20 cellular contexts compared by ENCODE assay signal in the genomic region with DNA sequence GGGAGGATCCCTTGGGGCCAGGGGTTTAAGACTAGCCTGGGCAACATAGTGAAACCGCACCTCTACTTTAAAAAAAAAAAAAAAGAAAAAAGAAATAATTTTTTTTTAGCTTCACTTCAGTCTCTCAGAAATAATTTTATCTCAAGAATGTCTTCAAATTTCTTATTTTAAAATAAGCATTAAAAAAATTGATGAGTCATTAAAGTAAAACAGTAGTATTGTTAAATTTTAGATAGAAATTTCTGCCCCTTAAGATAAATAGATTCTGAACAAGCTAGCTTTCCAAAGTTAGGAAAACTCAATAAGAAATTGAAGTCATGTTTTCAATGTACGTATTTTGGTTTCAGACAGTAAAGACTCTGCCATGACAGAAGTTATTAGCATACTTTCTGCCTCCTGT. TPM values are rescaled to one million over a fixed set of nuclear protein-coding genes. Genes with fewer than 3 reads are reported as not detected.
A peak's percentile ranks its signal among the peaks of the same experiment; 100 is the strongest.
DNase-seq lines count a peak whose midpoint lies in the region; ATAC-seq, FAIRE-seq and TF ChIP-seq lines count a peak whose summit lies in the region.
"Had no signal": no experiment of that assay in that cellular context is flagged by ENCODE, and none has a peak within 500 bp of the region (broad histone marks: within the 10 kb centered on the region; RNA-seq: fewer than 3 reads in every experiment).

No MANE protein-coding gene starts in this region.

- H3K9me1 ChIP-seq in K562 (ENCODE audit: control insufficient read depth, insufficient read depth, low read length) = no peaks in the 10 kb centered on the region

- 98% methylated on average over 2 of the region's 2 CpGs for WGBS in GM23248 (ENCODE audit: low coverage in 1 of 2, low lambda C conversion rate in 2 of 2, missing lambda C conversion rate in 2 of 2), 2 experiments
- WGBS in K562 (ENCODE audit: insufficient coverage, low coverage, missing lambda C conversion rate) = 100% methylated on average over 1 of the region's 2 CpGs

- in situ Hi-C loops in GM23248 (cut with MboI) = no loop called here
- in situ Hi-C loops in K562 (cut with MboI) = no loop called here

- no peak for DNase-seq in activated T-cell treated with anti-CD3 and anti-CD28 coated beads, Interleukin-2, amount 50 U/mL, for 72 hours
- no peak for DNase-seq in activated T-cell treated with anti-CD3 and anti-CD28 coated beads, Interleukin-2, amount 50 U/mL, for 48 hours
- no peak for DNase-seq in GM23248
- DNase-seq in K562 (ENCODE audit: extremely low read depth in 1 of 4, low spot score in 3 of 4) = no peak
- DNase-seq in NCI-H748 treated with DMSO at 0.1 percent for 48 hours (lab: John Stamatoyannopoulos, UW) = no peak
- no peak for DNase-seq in NCI-H146 (lab: John Stamatoyannopoulos, UW)
- DNase-seq: C1 segment of cervical spinal cord, DMS79 treated with DMSO at 0.1 percent for 48 hours, NCI-H1417 treated with DMSO at 0.1 percent for 48 hours, NCI-H2029, NCI-H2171 treated with DMSO at 0.1 percent for 48 hours, NCI-H82 had no signal

- H3K36me3 Mint-ChIP-seq in activated T-cell treated with anti-CD3 and anti-CD28 coated beads, Interleukin-2, amount 50 U/mL, for 72 hours (ENCODE audit: insufficient read depth in 2 of 2) = peaks cover 20 to 63% of the 10 kb centered on the region in 2 donors

- TF ChIP-seq RAD21 in K562 (CRISPR knock-in tag; conservative IDR thresholded peaks at IDR 0.05 in 1 of 2, IDR thresholded peaks at IDR 0.05 in 1 of 2) = no peak

- H3K9me2 ChIP-seq in GM23248 (ENCODE audit: insufficient read depth) = no peaks in the 10 kb centered on the region

- H3K4me1 ChIP-seq in GM23248 (ENCODE audit: insufficient read depth) = no peaks in the 10 kb centered on the region
- no peaks in the 10 kb centered on the region for H3K4me1 ChIP-seq in K562 (replicated peaks in 1 of 2; ENCODE audit: control insufficient read depth in 2 of 2, insufficient read depth in 2 of 2, low read length in 2 of 2)
- H3K4me1 ChIP-seq: SJSA1 had no signal

- H3K4me3 ChIP-seq in GM23248 (no peak overlapping the region), K562 (no peak overlapping the region)
- H3K4me3 ChIP-seq: SJSA1 had no signal

- peaks cover 88% of the 10 kb centered on the region for H3K79me2 ChIP-seq in GM23248 (ENCODE audit: insufficient read depth)
- H3K79me2 ChIP-seq in K562 (ENCODE audit: control insufficient read depth, insufficient read depth, low read length) = no peaks in the 10 kb centered on the region

- H4K20me1 ChIP-seq in GM23248 (ENCODE audit: insufficient read depth) (no peaks in the 10 kb centered on the region), K562 (replicated peaks; ENCODE audit: control insufficient read depth, insufficient read depth, low read length) (no peaks in the 10 kb centered on the region; the same call in 1 of the 2 replicates)

- no peak for FAIRE-seq in K562 (lab: Jason Lieb, UNC)
- FAIRE-seq: A204.1, H54 had no signal

- peaks cover 62% of the 10 kb centered on the region for H3K4me1 Mint-ChIP-seq in activated T-cell treated with anti-CD3 and anti-CD28 coated beads, Interleukin-2, amount 50 U/mL, for 72 hours (ENCODE audit: low read depth)

- TF ChIP-seq CTCF in VCaP (conservative IDR thresholded peaks at IDR 0.05) (no peak), K562 (IDR thresholded peaks at IDR 0.05 in 2 of 3, conservative IDR thresholded peaks at IDR 0.05 in 1 of 3; ENCODE audit: insufficient read depth in 2 of 3, low read depth in 1 of 3, low read length in 3 of 3) (no peak)

- CTCF ChIA-PET in K562 (lab: Yijun Ruan, JAX; ENCODE audit: low intra/inter-chr PET ratio) = no interaction called here

- peaks cover 77% of the 10 kb centered on the region for H3F3A ChIP-seq in GM23248 (ENCODE audit: insufficient read depth)

- TF ChIP-seq EP300 in K562 (IDR thresholded peaks at IDR 0.05; ENCODE audit: low read length) = no peak

- H3K4me3 Mint-ChIP-seq in activated T-cell treated with anti-CD3 and anti-CD28 coated beads, Interleukin-2, amount 50 U/mL, for 72 hours = no peak overlapping the region

- H3K36me3 ChIP-seq in GM23248 (ENCODE audit: low read depth) (peaks cover 75% of the 10 kb centered on the region), K562 (ENCODE audit: control insufficient read depth, insufficient read depth, low read length) (peaks cover 96% of the 10 kb centered on the region)

- no peak for TF ChIP-seq POLR2A in K562 (conservative IDR thresholded peaks at IDR 0.05)

- H3K9ac ChIP-seq in GM23248 = no peak overlapping the region
- H3K9ac ChIP-seq in K562 (ENCODE audit: insufficient read depth in 1 of 2, low read depth in 2 of 2, low read length in 2 of 2) = no peak overlapping the region

- no peaks in the 10 kb centered on the region for H3K27me3 Mint-ChIP-seq in activated T-cell treated with anti-CD3 and anti-CD28 coated beads, Interleukin-2, amount 50 U/mL, for 72 hours (ENCODE audit: low read depth)

- peaks cover 0 to 3% of the 10 kb centered on the region in 2 donors for H3K9me3 Mint-ChIP-seq in activated T-cell treated with anti-CD3 and anti-CD28 coated beads, Interleukin-2, amount 50 U/mL, for 72 hours

- no peak overlapping the region for H2AFZ ChIP-seq in GM23248
- H2AFZ ChIP-seq in K562 (ENCODE audit: low read depth, low read length) = no peak overlapping the region

- peak overlapping the region; percentile 84 for H3K27ac Mint-ChIP-seq in activated T-cell treated with anti-CD3 and anti-CD28 coated beads, Interleukin-2, amount 50 U/mL, for 72 hours

- peak overlapping the region; percentile 13; the same call in 1 of the 2 replicates for H3K27ac ChIP-seq in GM23248
- H3K27ac ChIP-seq in VCaP = 0 out of 2 replicates have a peak overlapping the region, but pooled peaks have one; percentile 8
- no peak overlapping the region for H3K27ac ChIP-seq in K562 (ENCODE audit: extremely low read depth, low read depth, low read length)
- H3K27ac ChIP-seq: SJSA1 had no signal

- POLR2A ChIA-PET in K562 (lab: Yijun Ruan, JAX) = interaction anchor here (0.7 to 2.4 kb wide), 4 partner anchors 9 to 220 kb away, joined by 3 to 32 read pairs (median 4); a partner anchor contains a TSS

- H3K9me3 ChIP-seq in GM23248 (ENCODE audit: low read depth) (no peaks in the 10 kb centered on the region), K562 (replicated peaks; ENCODE audit: control insufficient read depth, insufficient read depth, low read depth, low read length) (no peaks in the 10 kb centered on the region)
- H3K9me3 ChIP-seq: SJSA1 had no signal

- intact Hi-C loops in K562 (cut with micrococcal nuclease) = no loop called here

- H3K27me3 ChIP-seq in GM23248 (replicated peaks; ENCODE audit: insufficient read depth) = no peaks in the 10 kb centered on the region
- no peaks in the 10 kb centered on the region for H3K27me3 ChIP-seq in K562 (ENCODE audit: control insufficient read depth in 2 of 2, insufficient read depth in 2 of 2, low read length in 2 of 2)
- H3K27me3 ChIP-seq: SJSA1 had no signal

- ATAC-seq in activated T-cell treated with anti-CD3 and anti-CD28 coated beads, Interleukin-2, amount 50 U/mL, for 72 hours (replicated peaks in 1 of 2) = no peak
- no peak for ATAC-seq in K562
- no peak for ATAC-seq in GM18517 (IDR thresholded peaks at IDR 0.05; ENCODE audit: unreplicated experiment)

- no peak overlapping the region for H3K4me2 ChIP-seq in GM23248 (ENCODE audit: unreplicated experiment)
- H3K4me2 ChIP-seq in K562 (ENCODE audit: insufficient read depth, low read length) = no peak overlapping the region

- BruUV-seq in K562 (replicated peaks; lab: Mats Ljungman, UMichigan) = no TSS peak

RNA-seq across cellular contexts. Expression of a gene that starts 7.7 kb away (rescaled TPM):
- total RNA-seq in activated T-cell treated with anti-CD3 and anti-CD28 coated beads, Interleukin-2, amount 50 U/mL, for 72 hours = 100 to 1,000 TPM; 104 to 114 TPM
- total RNA-seq in GM23248 (2014; rRNA removed; shearing (Covaris generic)) = 44.6 and 48.9 TPM in 2 replicates
- polyA plus RNA-seq in GM23248 (2016; fragmentation: Nextera tagmentation; extraction: Ambion mirVana) = 33.2 and 36.0 TPM in 2 replicates
- total RNA-seq in K562 (2011; cell fraction: chromatin; rRNA removed; ENCODE audit: low replicate concordance) = 112 and 174 TPM in 2 replicates
- 70.5 and 77.0 TPM in 2 replicates for total RNA-seq in K562 (2011; cell fraction: nucleolus; rRNA removed)
- total RNA-seq in K562 (2011; cell fraction: nucleoplasm; rRNA removed) = 73.4 and 92.7 TPM in 2 replicates
- total RNA-seq in K562 (2014; rRNA removed) = 7.3 and 8.5 TPM in 2 replicates
- total RNA-seq in K562 (2014; rRNA removed; fragmentation: Illumina TruSeq; extraction: Trizol) = 6.6 and 12.0 TPM in 2 replicates
- 6.5 and 8.2 TPM in 2 replicates for total RNA-seq in K562 (2015; rRNA removed; fragmentation: Illumina TruSeq; extraction: Trizol)
- total RNA-seq in K562 (2021) = 25.6 and 28.1 TPM in 2 replicates
- 11.2 and 15.2 TPM in 2 replicates for polyA plus RNA-seq in K562 (2011; rRNA removed)
- polyA plus RNA-seq in K562 (2011; cell fraction: cytosol; rRNA removed) = 6.4 and 9.1 TPM in 2 replicates
- 21.1 and 26.5 TPM in 2 replicates for polyA plus RNA-seq in K562 (2011; cell fraction: nucleus; rRNA removed)
- polyA plus RNA-seq in K562 (2012) = 18.7 and 25.8 TPM in 2 replicates
- 18.9 and 22.1 TPM in 2 replicates for polyA plus RNA-seq in K562 (2014; fragmentation: Illumina TruSeq; extraction: Trizol)
- under 1 TPM; 0.34 to 0.38 TPM for polyA plus RNA-seq in K562 (2014; fragmentation: Nextera tagmentation; extraction: Ambion mirVana)
- polyA plus RNA-seq in K562 (2014; rRNA removed) = 13.1 and 15.8 TPM in 2 replicates
- 34.0 and 37.5 TPM in 2 replicates for polyA minus RNA-seq in K562 (2011; rRNA and poly(A)+ RNA removed)
- polyA minus RNA-seq in K562 (2011; cell fraction: cytosol; rRNA and poly(A)+ RNA removed) = 26.1 and 37.0 TPM in 2 replicates
- 15.1 and 22.9 TPM in 2 replicates for polyA minus RNA-seq in K562 (2011; cell fraction: nucleus; rRNA and poly(A)+ RNA removed)

RNA-seq across cellular contexts. Expression of a gene that starts 10.2 kb away (rescaled TPM):
- total RNA-seq in activated T-cell treated with anti-CD3 and anti-CD28 coated beads, Interleukin-2, amount 50 U/mL, for 72 hours = 100 to 1,000 TPM; 222 to 223 TPM
- 95.7 and 117 TPM in 2 replicates for total RNA-seq in GM23248 (2014; rRNA removed; shearing (Covaris generic))
- polyA plus RNA-seq in GM23248 (2016; fragmentation: Nextera tagmentation; extraction: Ambion mirVana) (146 and 152 TPM in 2 replicates), K562 (2011; rRNA removed) (60.8 and 85.9 TPM in 2 replicates), K562 (2014; fragmentation: Illumina TruSeq; extraction: Trizol) (236 and 246 TPM in 2 replicates), K562 (2014; fragmentation: Nextera tagmentation; extraction: Ambion mirVana) (10 to 100 TPM; 58.3 to 93.8 TPM), K562 (2014; rRNA removed) (114 and 169 TPM in 2 replicates)
- total RNA-seq in K562 (2011; cell fraction: chromatin; rRNA removed; ENCODE audit: low replicate concordance) = 205 and 214 TPM in 2 replicates
- total RNA-seq in K562 (2011; cell fraction: nucleolus; rRNA removed) = 106 and 120 TPM in 2 replicates
- 138 and 174 TPM in 2 replicates for total RNA-seq in K562 (2011; cell fraction: nucleoplasm; rRNA removed)
- total RNA-seq in K562 (2014; rRNA removed) (215 TPM in 2 replicates), K562 (2014; rRNA removed; fragmentation: Illumina TruSeq; extraction: Trizol) (122 and 133 TPM in 2 replicates), K562 (2015; rRNA removed; fragmentation: Illumina TruSeq; extraction: Trizol) (157 and 163 TPM in 2 replicates), K562 (2021) (233 and 248 TPM in 2 replicates)
- polyA plus RNA-seq in K562 (2011; cell fraction: cytosol; rRNA removed) = 79.1 and 143 TPM in 2 replicates
- 147 and 154 TPM in 2 replicates for polyA plus RNA-seq in K562 (2011; cell fraction: nucleus; rRNA removed)
- 163 and 198 TPM in 2 replicates for polyA plus RNA-seq in K562 (2012)
- polyA minus RNA-seq in K562 (2011; rRNA and poly(A)+ RNA removed) = 54.7 and 73.9 TPM in 2 replicates
- 70.6 and 94.1 TPM in 2 replicates for polyA minus RNA-seq in K562 (2011; cell fraction: cytosol; rRNA and poly(A)+ RNA removed)
- 27.5 and 55.3 TPM in 2 replicates for polyA minus RNA-seq in K562 (2011; cell fraction: nucleus; rRNA and poly(A)+ RNA removed)

RNA-seq across cellular contexts. Expression of a gene that starts 13.4 kb away (rescaled TPM):
- total RNA-seq in activated T-cell treated with anti-CD3 and anti-CD28 coated beads, Interleukin-2, amount 50 U/mL, for 72 hours = under 1 TPM; 0.36 to 0.42 TPM
- not detected in 2 replicates for total RNA-seq in GM23248 (2014; rRNA removed; shearing (Covaris generic))
- not detected in 2 replicates for polyA plus RNA-seq in GM23248 (2016; fragmentation: Nextera tagmentation; extraction: Ambion mirVana)
- total RNA-seq in K562 (2011; cell fraction: chromatin; rRNA removed; ENCODE audit: low replicate concordance) = not detected in 2 replicates
- not detected in 2 replicates for total RNA-seq in K562 (2011; cell fraction: nucleolus; rRNA removed)
- not detected in 2 replicates for total RNA-seq in K562 (2011; cell fraction: nucleoplasm; rRNA removed)
- not detected in 2 replicates for total RNA-seq in K562 (2014; rRNA removed)
- not detected in 2 replicates for total RNA-seq in K562 (2014; rRNA removed; fragmentation: Illumina TruSeq; extraction: Trizol)
- total RNA-seq in K562 (2015; rRNA removed; fragmentation: Illumina TruSeq; extraction: Trizol) = not detected in 2 replicates
- not detected in 2 replicates for total RNA-seq in K562 (2021)
- not detected in 2 replicates for polyA plus RNA-seq in K562 (2011; rRNA removed)
- polyA plus RNA-seq in K562 (2011; cell fraction: cytosol; rRNA removed) = not detected in 2 replicates
- polyA plus RNA-seq in K562 (2011; cell fraction: nucleus; rRNA removed) = not detected in 2 replicates
- polyA plus RNA-seq in K562 (2012) = not detected in 2 replicates
- not detected in 2 replicates for polyA plus RNA-seq in K562 (2014; fragmentation: Illumina TruSeq; extraction: Trizol)
- polyA plus RNA-seq in K562 (2014; fragmentation: Nextera tagmentation; extraction: Ambion mirVana) = not detected
- polyA plus RNA-seq in K562 (2014; rRNA removed) = not detected in 2 replicates
- not detected in 2 replicates for polyA minus RNA-seq in K562 (2011; rRNA and poly(A)+ RNA removed)
- polyA minus RNA-seq in K562 (2011; cell fraction: cytosol; rRNA and poly(A)+ RNA removed) = not detected in 2 replicates
- polyA minus RNA-seq in K562 (2011; cell fraction: nucleus; rRNA and poly(A)+ RNA removed) = not detected in 2 replicates
- total RNA-seq: G401, HT1080, NCI-H460, SJSA1 had no signal

RNA-seq across cellular contexts. Expression of a gene that starts 36.1 kb away (rescaled TPM):
- total RNA-seq in activated T-cell treated with anti-CD3 and anti-CD28 coated beads, Interleukin-2, amount 50 U/mL, for 72 hours = under 1 TPM in 1 of 2 donors, not detected in 1; 0.49 TPM
- total RNA-seq in GM23248 (2014; rRNA removed; shearing (Covaris generic)) = not detected in 2 replicates
- polyA plus RNA-seq in GM23248 (2016; fragmentation: Nextera tagmentation; extraction: Ambion mirVana) (1.1 and 1.7 TPM in 2 replicates), K562 (2011; rRNA removed) (1.4 and 3.3 TPM in 2 replicates), K562 (2014; fragmentation: Illumina TruSeq; extraction: Trizol) (0.21 and 0.46 TPM in 2 replicates), K562 (2014; fragmentation: Nextera tagmentation; extraction: Ambion mirVana) (1 to 10 TPM in 1 of 2 experiments, under 1 TPM in 1; 0.76 to 1.5 TPM), K562 (2014; rRNA removed) (0.85 and 1.1 TPM in 2 replicates)
- total RNA-seq in K562 (2011; cell fraction: chromatin; rRNA removed; ENCODE audit: low replicate concordance) = 0.60 and 2.4 TPM in 2 replicates
- 0.39 and 3.2 TPM in 2 replicates for total RNA-seq in K562 (2011; cell fraction: nucleolus; rRNA removed)
- total RNA-seq in K562 (2011; cell fraction: nucleoplasm; rRNA removed) = 0.95 and 1.5 TPM in 2 replicates
- total RNA-seq in K562 (2014; rRNA removed) (0.04 and 0.32 TPM in 2 replicates), K562 (2014; rRNA removed; fragmentation: Illumina TruSeq; extraction: Trizol) (0.13 and 0.47 TPM in 2 replicates), K562 (2015; rRNA removed; fragmentation: Illumina TruSeq; extraction: Trizol) (0.45 and 0.47 TPM in 2 replicates), K562 (2021) (0.56 and 1.1 TPM in 2 replicates)
- 0.84 and 3.5 TPM in 2 replicates for polyA plus RNA-seq in K562 (2011; cell fraction: cytosol; rRNA removed)
- polyA plus RNA-seq in K562 (2011; cell fraction: nucleus; rRNA removed) = 0.46 and 1.6 TPM in 2 replicates
- 2.2 and 2.5 TPM in 2 replicates for polyA plus RNA-seq in K562 (2012)
- 0.09 and 0.81 TPM in 2 replicates for polyA minus RNA-seq in K562 (2011; rRNA and poly(A)+ RNA removed)
- polyA minus RNA-seq in K562 (2011; cell fraction: cytosol; rRNA and poly(A)+ RNA removed) = 0.86 TPM in 1 of 2 replicates, not detected in the other
- 0.40 and 0.44 TPM in 2 replicates for polyA minus RNA-seq in K562 (2011; cell fraction: nucleus; rRNA and poly(A)+ RNA removed)
- total RNA-seq: G401, NCI-H460 had no signal

RNA-seq across cellular contexts. Expression of a gene that starts 50.6 kb away (rescaled TPM):
- total RNA-seq in activated T-cell treated with anti-CD3 and anti-CD28 coated beads, Interleukin-2, amount 50 U/mL, for 72 hours = under 1 TPM; 0.34 to 0.79 TPM
- total RNA-seq in GM23248 (2014; rRNA removed; shearing (Covaris generic)) = 15.3 and 21.9 TPM in 2 replicates
- polyA plus RNA-seq in GM23248 (2016; fragmentation: Nextera tagmentation; extraction: Ambion mirVana) = 35.1 and 35.3 TPM in 2 replicates
- not detected in 2 replicates for total RNA-seq in K562 (2011; cell fraction: chromatin; rRNA removed; ENCODE audit: low replicate concordance)
- not detected in 2 replicates for total RNA-seq in K562 (2011; cell fraction: nucleolus; rRNA removed)
- total RNA-seq in K562 (2011; cell fraction: nucleoplasm; rRNA removed) = not detected in 2 replicates
- total RNA-seq in K562 (2014; rRNA removed) = not detected in 2 replicates
- total RNA-seq in K562 (2014; rRNA removed; fragmentation: Illumina TruSeq; extraction: Trizol) = not detected in 2 replicates
- not detected in 2 replicates for total RNA-seq in K562 (2015; rRNA removed; fragmentation: Illumina TruSeq; extraction: Trizol)
- total RNA-seq in K562 (2021) = not detected in 2 replicates
- polyA plus RNA-seq in K562 (2011; rRNA removed) = not detected in 2 replicates
- polyA plus RNA-seq in K562 (2011; cell fraction: cytosol; rRNA removed) = not detected in 2 replicates
- polyA plus RNA-seq in K562 (2011; cell fraction: nucleus; rRNA removed) = not detected in 2 replicates
- polyA plus RNA-seq in K562 (2012) = not detected in 2 replicates
- not detected in 2 replicates for polyA plus RNA-seq in K562 (2014; fragmentation: Illumina TruSeq; extraction: Trizol)
- polyA plus RNA-seq in K562 (2014; fragmentation: Nextera tagmentation; extraction: Ambion mirVana) = not detected
- not detected in 2 replicates for polyA plus RNA-seq in K562 (2014; rRNA removed)
- not detected in 2 replicates for polyA minus RNA-seq in K562 (2011; rRNA and poly(A)+ RNA removed)
- not detected in 2 replicates for polyA minus RNA-seq in K562 (2011; cell fraction: cytosol; rRNA and poly(A)+ RNA removed)
- not detected in 2 replicates for polyA minus RNA-seq in K562 (2011; cell fraction: nucleus; rRNA and poly(A)+ RNA removed)
- total RNA-seq: G401, HT1080, NCI-H460, SJSA1 had no signal
